In the genomic region with DNA sequence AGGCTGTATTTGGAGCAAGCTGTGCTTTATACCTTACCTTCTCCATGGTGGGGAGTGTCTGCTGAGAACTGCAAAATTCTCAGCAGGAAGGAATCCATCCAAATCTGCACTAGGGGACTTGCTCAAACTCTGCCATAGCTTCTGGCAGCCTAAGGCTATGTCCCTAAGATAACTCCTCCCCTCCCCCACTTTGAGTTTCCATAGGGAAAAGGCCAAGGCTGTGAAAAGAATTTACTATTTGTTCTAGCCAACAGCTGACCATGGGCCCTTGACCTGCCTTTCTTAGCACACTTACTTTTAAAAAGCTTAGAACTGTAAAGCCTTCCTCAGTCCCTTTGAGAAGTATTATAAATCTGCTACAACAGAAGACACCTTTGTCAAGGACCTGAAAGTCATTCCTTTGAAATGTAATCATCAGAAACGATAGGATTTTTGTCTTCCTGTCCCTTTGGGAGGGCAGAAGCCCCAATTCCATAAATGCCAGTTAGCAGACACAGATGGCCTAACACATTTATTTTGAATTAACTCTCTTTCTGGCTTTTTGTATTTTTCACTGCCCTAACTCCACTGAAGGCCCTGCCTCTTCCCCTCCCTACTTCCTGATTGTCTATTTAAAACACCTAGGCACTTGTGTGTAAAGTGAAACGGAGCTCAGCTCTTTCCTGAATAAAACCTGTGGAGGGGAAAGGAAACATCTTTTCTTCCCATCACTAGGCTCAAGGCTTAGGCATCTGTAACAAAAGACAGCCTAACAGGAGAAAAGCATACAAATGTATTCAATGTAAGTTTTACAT, we compare ENCODE assay signal across 17 cellular contexts.
DNase-seq lines count a peak whose midpoint lies in the region; ATAC-seq lines count a peak whose summit lies in the region.
"Had no signal": no experiment of that assay in that cellular context is flagged by ENCODE, and none has a peak within 500 bp of the region (broad histone marks: within the 10 kb centered on the region; RNA-seq: fewer than 3 reads in every experiment).

No MANE protein-coding gene starts in this region.

- peak overlapping the region; percentile 90 for H3K27ac ChIP-seq in HUES6 (ENCODE audit: low read depth, low read length)
- H3K27ac ChIP-seq: 22Rv1, gastrocnemius medialis, RWPE1 had no signal

- DNase-seq in DMS53 (lab: John Stamatoyannopoulos, UW) (peak; percentile 1), DMS53 treated with DMSO at 0.1 percent for 48 hours (lab: John Stamatoyannopoulos, UW; ENCODE audit: unreplicated experiment) (no peak), foreskin melanocyte (peak; percentile 49), NCI-H2107 (lab: John Stamatoyannopoulos, UW) (no peak)
- no peak for DNase-seq in activated CD8-positive, alpha-beta memory T cell treated with anti-CD3 and anti-CD28 coated beads, Interleukin-2, amount 50 U/mL, for 4 hours
- DNase-seq: activated CD8-positive, alpha-beta memory T cell treated with anti-CD3 and anti-CD28 coated beads for 24 hours; activated naive CD4-positive, alpha-beta T cell treated with Interleukin-2 at 50 U/mL for 16 hours; gastrocnemius medialis; GOT3; KBM-7; NCI-H1417 treated with DMSO at 0.1 percent for 48 hours; NCI-H526 had no signal

- H3K27me3 ChIP-seq in HUES6 (ENCODE audit: control insufficient read depth, insufficient read depth, low read length) (peaks cover 9% of the 10 kb centered on the region; the same call in 1 of the 2 replicates), neuron (ENCODE audit: insufficient read depth, low read length) (no peaks in the 10 kb centered on the region)
- H3K27me3 ChIP-seq: gastrocnemius medialis had no signal

- peaks cover 36% of the 10 kb centered on the region for H3K4me1 ChIP-seq in HUES6 (ENCODE audit: control insufficient read depth, insufficient read depth, low read length)
- H3K4me1 ChIP-seq in neuron (ENCODE audit: insufficient read depth, low read length): peaks cover 22% of the 10 kb centered on the region
- H3K4me1 ChIP-seq: gastrocnemius medialis had no signal

- H3K4me3 ChIP-seq in HUES6 (ENCODE audit: low read depth, low read length): peak overlapping the region; percentile 12; the same call in 1 of the 2 replicates
- no peak overlapping the region for H3K4me3 ChIP-seq in neuron (ENCODE audit: low read length)
- H3K4me3 ChIP-seq: gastrocnemius medialis had no signal

- H3K9ac ChIP-seq in HUES6 (ENCODE audit: low read length): peak overlapping the region; percentile 71

- H3K9me3 ChIP-seq in HUES6 (ENCODE audit: control insufficient read depth, insufficient read depth, low read depth, low read length) (no peaks in the 10 kb centered on the region), neuron (ENCODE audit: low read length) (no peaks in the 10 kb centered on the region)
- H3K9me3 ChIP-seq: gastrocnemius medialis had no signal

- peak overlapping the region; percentile 1 for H2AFZ ChIP-seq in neuron (ENCODE audit: low read depth, low read length)

- H3K36me3 ChIP-seq in HUES6 (ENCODE audit: control insufficient read depth, insufficient read depth, low read length) (peaks cover 7% of the 10 kb centered on the region; the same call in 1 of the 2 replicates), neuron (ENCODE audit: insufficient read depth, low read length) (no peaks in the 10 kb centered on the region)
- H3K36me3 ChIP-seq: gastrocnemius medialis had no signal

- ATAC-seq in GM21528 (IDR thresholded peaks at IDR 0.05; ENCODE audit: low FRiP score, unreplicated experiment): no peak
- ATAC-seq: gastrocnemius medialis had no signal

Comparison
In these comparisons a context has a peak if more than half of its experiments do, and no peak if none do; other contexts are left out.
1. DNase-seq: peak in DMS53 (single experiment) and foreskin melanocyte (single experiment); none in DMS53 treated with DMSO at 0.1 percent for 48 hours (single experiment), NCI-H2107 (single experiment) and activated CD8-positive, alpha-beta memory T cell treated with anti-CD3 and anti-CD28 coated beads, Interleukin-2, amount 50 U/mL, for 4 hours (single experiment).